Comparison of ENCODE assay signal across 12 cellular contexts in genomic region chr17:30819941-30820705, GRCh38. TPM values are rescaled to one million over a fixed set of nuclear protein-coding genes. Genes with fewer than 3 reads are reported as not detected.
A peak's percentile ranks its signal among the peaks of the same experiment; 100 is the strongest.
DNase-seq lines count a peak whose midpoint lies in the region; ATAC-seq and TF ChIP-seq lines count a peak whose summit lies in the region.
"Had no signal": no experiment of that assay in that cellular context is flagged by ENCODE, and none has a peak within 500 bp of the region (broad histone marks: within the 10 kb centered on the region; RNA-seq: fewer than 3 reads in every experiment).

No MANE protein-coding gene starts in this region.

- POLR2A ChIA-PET in CD4-positive, alpha-beta T cell (lab: Charles Lee), result interaction anchor here (0.6 to 10.6 kb wide), 2 partner anchors 12 to 500 kb away, joined by 3 to 289 read pairs; no protein-coding TSS in a partner anchor

- peak overlapping the region; percentile 67 for H3K27ac ChIP-seq in CD4-positive, alpha-beta T cell (ENCODE audit: low read depth, low read length)
- H3K27ac ChIP-seq: cardiac muscle cell had no signal

- intact Hi-C loops in CD4-positive, alpha-beta T cell (cut with DNase I, micrococcal nuclease), result loop anchor here (1.0 to 10.0 kb wide), 6 partner anchors 9 to 705 kb away; partner anchors contain the start of genes EVI2B (in 2 of the 2), CPD (in 1 of the 2) and NSRP1 (in 1 of the 2)
- intact Hi-C loops in natural killer cell (cut with micrococcal nuclease), result loop anchor here (5.0 to 10.0 kb wide), 2 partner anchors 88 to 345 kb away; partner anchors contain the start of gene GOSR1

- H3K27me3 Mint-ChIP-seq in CD4-positive, alpha-beta T cell, result no peaks in the 10 kb centered on the region
- no peaks in the 10 kb centered on the region for H3K27me3 Mint-ChIP-seq in activated naive CD8-positive, alpha-beta T cell treated with anti-CD3 and anti-CD28 coated beads, Interleukin-2, amount 50 U/mL, for 24 hours
- no peaks in the 10 kb centered on the region for H3K27me3 Mint-ChIP-seq in natural killer cell (ENCODE audit: low read depth in 2 of 2)

- ATAC-seq in CD4-positive, alpha-beta T cell (ENCODE audit: poor library complexity), result no peak
- ATAC-seq in activated naive CD8-positive, alpha-beta T cell treated with anti-CD3 and anti-CD28 coated beads, Interleukin-2, amount 50 U/mL, for 24 hours, result no peak
- ATAC-seq in natural killer cell (no peak), GM18907 (IDR thresholded peaks at IDR 0.05; ENCODE audit: unreplicated experiment) (no peak), GM18858 (IDR thresholded peaks at IDR 0.05; ENCODE audit: unreplicated experiment) (no peak)
- ATAC-seq: mucosa of descending colon had no signal

- TF ChIP-seq CTCF in CD4-positive, alpha-beta T cell (IDR thresholded peaks at IDR 0.05), result no peak
- TF ChIP-seq CTCF in natural killer cell (IDR thresholded peaks at IDR 0.05), result no peak

- peak overlapping the region; percentile 83 for H3K27ac Mint-ChIP-seq in CD4-positive, alpha-beta T cell
- H3K27ac Mint-ChIP-seq in activated naive CD8-positive, alpha-beta T cell treated with anti-CD3 and anti-CD28 coated beads, Interleukin-2, amount 50 U/mL, for 24 hours, result peak overlapping the region; percentile 80
- H3K27ac Mint-ChIP-seq in natural killer cell, result peak overlapping the region; percentile 88 to 94

- H3K36me3 Mint-ChIP-seq in CD4-positive, alpha-beta T cell (ENCODE audit: low read depth), result peaks cover 52% of the 10 kb centered on the region
- peaks cover 18% of the 10 kb centered on the region for H3K36me3 Mint-ChIP-seq in activated naive CD8-positive, alpha-beta T cell treated with anti-CD3 and anti-CD28 coated beads, Interleukin-2, amount 50 U/mL, for 24 hours (ENCODE audit: low read depth)
- H3K36me3 Mint-ChIP-seq in natural killer cell, result no peaks in the 10 kb centered on the region

- H3K9me3 ChIP-seq in CD4-positive, alpha-beta T cell (ENCODE audit: control insufficient read depth, low read length), result no peaks in the 10 kb centered on the region
- H3K9me3 ChIP-seq: mucosa of descending colon had no signal

- H3K4me3 Mint-ChIP-seq in CD4-positive, alpha-beta T cell, result peak overlapping the region; percentile 94
- H3K4me3 Mint-ChIP-seq in activated naive CD8-positive, alpha-beta T cell treated with anti-CD3 and anti-CD28 coated beads, Interleukin-2, amount 50 U/mL, for 24 hours, result peak overlapping the region; percentile 89
- peak overlapping the region; percentile 94 for H3K4me3 Mint-ChIP-seq in natural killer cell

- DNase-seq in CD4-positive, alpha-beta T cell, result no peak
- peak; percentile 56 for DNase-seq in KBM-7
- DNase-seq in activated naive CD8-positive, alpha-beta T cell treated with anti-CD3 and anti-CD28 coated beads, Interleukin-2, amount 50 U/mL, for 24 hours, result no peak
- no peak for DNase-seq in natural killer cell
- DNase-seq in activated effector memory CD4-positive, alpha-beta T cell treated with Interleukin-2 at 50 U/mL for 16 hours, result no peak
- DNase-seq in NCI-H1694 treated with DMSO at 0.1 percent for 48 hours (lab: John Stamatoyannopoulos, UW), result no peak
- DNase-seq: GOT3, mucosa of descending colon, NCI-H1417 had no signal

- peaks cover 56% of the 10 kb centered on the region for H3K4me1 Mint-ChIP-seq in CD4-positive, alpha-beta T cell (ENCODE audit: low read depth)
- peaks cover 55% of the 10 kb centered on the region for H3K4me1 Mint-ChIP-seq in activated naive CD8-positive, alpha-beta T cell treated with anti-CD3 and anti-CD28 coated beads, Interleukin-2, amount 50 U/mL, for 24 hours
- peaks cover 49 to 55% of the 10 kb centered on the region in 2 donors for H3K4me1 Mint-ChIP-seq in natural killer cell

- H3K9me3 Mint-ChIP-seq in CD4-positive, alpha-beta T cell, result no peaks in the 10 kb centered on the region
- no peaks in the 10 kb centered on the region for H3K9me3 Mint-ChIP-seq in activated naive CD8-positive, alpha-beta T cell treated with anti-CD3 and anti-CD28 coated beads, Interleukin-2, amount 50 U/mL, for 24 hours
- H3K9me3 Mint-ChIP-seq in natural killer cell, result no peaks in the 10 kb centered on the region

- H3K27me3 ChIP-seq in CD4-positive, alpha-beta T cell (ENCODE audit: control insufficient read depth, insufficient read depth, low read length), result no peaks in the 10 kb centered on the region
- H3K27me3 ChIP-seq: cardiac muscle cell had no signal

- CTCF ChIA-PET in CD4-positive, alpha-beta T cell (lab: Charles Lee), result interaction anchor here (0.7 to 8.4 kb wide), 3 partner anchors 13 to 25 kb away, joined by 3 to 160 read pairs (median 3); no protein-coding TSS in a partner anchor

- in situ Hi-C loops in KBM-7 (cut with MboI; ENCODE audit: low pct_unique_long_range_greater_than_20kb, low sequenced_read_pairs), result no loop called here

RNA-seq across cellular contexts. Expression of gene CRLF3, which starts 4.4 kb away (rescaled TPM):
- total RNA-seq in CD4-positive, alpha-beta T cell, result 10 to 100 TPM; 60.9 to 62.9 TPM
- total RNA-seq in natural killer cell, result 10 to 100 TPM; 49.0 to 89.0 (median 62.2) TPM

RNA-seq across cellular contexts. Expression of gene ATAD5, which starts 11.6 kb away (rescaled TPM):
- total RNA-seq in CD4-positive, alpha-beta T cell, result 1 to 10 TPM; 3.6 to 3.9 TPM
- 1 to 10 TPM; 5.5 to 6.6 (median 5.6) TPM for total RNA-seq in natural killer cell
